In the genomic region with DNA sequence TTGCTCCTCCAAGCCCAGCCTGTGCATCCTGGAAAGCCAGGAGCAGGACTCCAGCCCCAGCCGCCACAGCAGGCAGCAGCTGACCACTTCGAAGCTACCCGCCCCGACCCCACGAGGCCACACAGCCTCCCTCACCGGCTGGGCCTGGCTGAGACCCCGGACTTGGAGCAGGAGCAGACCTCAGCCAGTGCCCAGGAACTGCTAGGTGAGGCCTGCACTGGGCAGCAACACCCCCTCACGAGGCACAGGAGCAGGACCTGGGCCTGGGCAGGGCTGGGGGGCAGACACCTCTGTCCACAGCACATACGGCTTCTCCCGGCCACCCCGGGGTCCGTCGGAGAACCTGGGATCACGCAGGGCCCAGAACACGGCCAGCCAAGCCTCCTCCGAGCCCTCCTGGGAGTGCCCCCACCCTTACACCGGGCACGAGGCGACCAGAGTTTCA, we compare ENCODE assay signal across 2 cellular contexts.
TF ChIP-seq lines count a peak whose summit lies in the region.

No MANE protein-coding gene starts in this region.

TF ChIP-seq in SK-N-SH, 30 proteins besides CTCF, POLR2A, EP300 and RAD21 (continued from another document):
- TF ChIP-seq JUND (IDR thresholded peaks at IDR 0.05) (no peak), FOXJ3 (CRISPR knock-in tag; IDR thresholded peaks at IDR 0.05) (no peak)
- TF ChIP-seq, protein P1, sequence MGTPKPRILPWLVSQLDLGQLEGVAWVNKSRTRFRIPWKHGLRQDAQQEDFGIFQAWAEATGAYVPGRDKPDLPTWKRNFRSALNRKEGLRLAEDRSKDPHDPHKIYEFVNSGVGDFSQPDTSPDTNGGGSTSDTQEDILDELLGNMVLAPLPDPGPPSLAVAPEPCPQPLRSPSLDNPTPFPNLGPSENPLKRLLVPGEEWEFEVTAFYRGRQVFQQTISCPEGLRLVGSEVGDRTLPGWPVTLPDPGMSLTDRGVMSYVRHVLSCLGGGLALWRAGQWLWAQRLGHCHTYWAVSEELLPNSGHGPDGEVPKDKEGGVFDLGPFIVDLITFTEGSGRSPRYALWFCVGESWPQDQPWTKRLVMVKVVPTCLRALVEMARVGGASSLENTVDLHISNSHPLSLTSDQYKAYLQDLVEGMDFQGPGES (IDR thresholded peaks at IDR 0.05; ENCODE audit: low read depth, low read length), result no peak

TF ChIP-seq in SK-N-SH treated with all-trans-retinoic acid at 6 μM for 48 hours, 23 proteins besides CTCF, POLR2A, EP300 and RAD21 (continued from another document):
- TF ChIP-seq, protein P2, sequence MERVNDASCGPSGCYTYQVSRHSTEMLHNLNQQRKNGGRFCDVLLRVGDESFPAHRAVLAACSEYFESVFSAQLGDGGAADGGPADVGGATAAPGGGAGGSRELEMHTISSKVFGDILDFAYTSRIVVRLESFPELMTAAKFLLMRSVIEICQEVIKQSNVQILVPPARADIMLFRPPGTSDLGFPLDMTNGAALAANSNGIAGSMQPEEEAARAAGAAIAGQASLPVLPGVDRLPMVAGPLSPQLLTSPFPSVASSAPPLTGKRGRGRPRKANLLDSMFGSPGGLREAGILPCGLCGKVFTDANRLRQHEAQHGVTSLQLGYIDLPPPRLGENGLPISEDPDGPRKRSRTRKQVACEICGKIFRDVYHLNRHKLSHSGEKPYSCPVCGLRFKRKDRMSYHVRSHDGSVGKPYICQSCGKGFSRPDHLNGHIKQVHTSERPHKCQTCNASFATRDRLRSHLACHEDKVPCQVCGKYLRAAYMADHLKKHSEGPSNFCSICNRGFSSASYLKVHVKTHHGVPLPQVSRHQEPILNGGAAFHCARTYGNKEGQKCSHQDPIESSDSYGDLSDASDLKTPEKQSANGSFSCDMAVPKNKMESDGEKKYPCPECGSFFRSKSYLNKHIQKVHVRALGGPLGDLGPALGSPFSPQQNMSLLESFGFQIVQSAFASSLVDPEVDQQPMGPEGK (CRISPR knock-in tag; IDR thresholded peaks at IDR 0.05; ENCODE audit: borderline replicate concordance), result no peak
- no peak for TF ChIP-seq ZNF70 (CRISPR knock-in tag; IDR thresholded peaks at IDR 0.05)
- no peak for TF ChIP-seq GLIS3 (CRISPR knock-in tag; IDR thresholded peaks at IDR 0.05)
- TF ChIP-seq CSDC2 (CRISPR knock-in tag; IDR thresholded peaks at IDR 0.05), result no peak
- TF ChIP-seq ARNTL (CRISPR knock-in tag; IDR thresholded peaks at IDR 0.05; ENCODE audit: borderline replicate concordance, low read depth), result no peak
- TF ChIP-seq OSR1 (CRISPR knock-in tag; IDR thresholded peaks at IDR 0.05), result no peak
- no peak for TF ChIP-seq TOX (CRISPR knock-in tag; IDR thresholded peaks at IDR 0.05; ENCODE audit: borderline replicate concordance)
- TF ChIP-seq SNAI2 (CRISPR knock-in tag; IDR thresholded peaks at IDR 0.05), result no peak
- no peak for TF ChIP-seq ZNF8 (CRISPR knock-in tag; IDR thresholded peaks at IDR 0.05)
- TF ChIP-seq TCF4 (CRISPR knock-in tag; IDR thresholded peaks at IDR 0.05; ENCODE audit: borderline replicate concordance), result no peak
- no peak for TF ChIP-seq RARB (CRISPR knock-in tag; IDR thresholded peaks at IDR 0.05)
- TF ChIP-seq, protein P3, sequence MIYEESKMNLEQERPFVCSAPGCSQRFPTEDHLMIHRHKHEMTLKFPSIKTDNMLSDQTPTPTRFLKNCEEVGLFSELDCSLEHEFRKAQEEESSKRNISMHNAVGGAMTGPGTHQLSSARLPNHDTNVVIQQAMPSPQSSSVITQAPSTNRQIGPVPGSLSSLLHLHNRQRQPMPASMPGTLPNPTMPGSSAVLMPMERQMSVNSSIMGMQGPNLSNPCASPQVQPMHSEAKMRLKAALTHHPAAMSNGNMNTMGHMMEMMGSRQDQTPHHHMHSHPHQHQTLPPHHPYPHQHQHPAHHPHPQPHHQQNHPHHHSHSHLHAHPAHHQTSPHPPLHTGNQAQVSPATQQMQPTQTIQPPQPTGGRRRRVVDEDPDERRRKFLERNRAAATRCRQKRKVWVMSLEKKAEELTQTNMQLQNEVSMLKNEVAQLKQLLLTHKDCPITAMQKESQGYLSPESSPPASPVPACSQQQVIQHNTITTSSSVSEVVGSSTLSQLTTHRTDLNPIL (CRISPR knock-in tag; IDR thresholded peaks at IDR 0.05; ENCODE audit: low read depth), result no peak
- TF ChIP-seq ESRRG (CRISPR knock-in tag; IDR thresholded peaks at IDR 0.05), result no peak
- TF ChIP-seq ZNF565 (CRISPR knock-in tag; conservative IDR thresholded peaks at IDR 0.05; ENCODE audit: low read depth), result no peak
- no peak for TF ChIP-seq ISL1 (CRISPR knock-in tag; IDR thresholded peaks at IDR 0.05)
